ENCODE assay signal across 11 cellular contexts in genomic region chr2:18345848-18346247, GRCh38.
A peak's percentile ranks its signal among the peaks of the same experiment; 100 is the strongest.
DNase-seq lines count a peak whose midpoint lies in the region; ATAC-seq, FAIRE-seq and TF ChIP-seq lines count a peak whose summit lies in the region.
"Had no signal": no experiment of that assay in that cellular context is flagged by ENCODE, and none has a peak within 500 bp of the region (broad histone marks: within the 10 kb centered on the region; RNA-seq: fewer than 3 reads in every experiment).

No MANE protein-coding gene starts in this region.

- H3K27me3 Mint-ChIP-seq in osteocyte (ENCODE audit: unreplicated experiment), result no peaks in the 10 kb centered on the region

- H3K36me3 ChIP-seq in H7 (replicated peaks; ENCODE audit: control insufficient read depth, insufficient read depth, low read length), result no peaks in the 10 kb centered on the region

- H3K27me3 ChIP-seq in H7 (ENCODE audit: control insufficient read depth, insufficient read depth, low read length), result no peaks in the 10 kb centered on the region

- no peak for ATAC-seq in HG03139 (IDR thresholded peaks at IDR 0.05; ENCODE audit: unreplicated experiment)
- ATAC-seq: activated CD8-positive, alpha-beta T cell treated with anti-CD3 and anti-CD28 coated beads, Interleukin-2, amount 10 ng/mL, durations not matched to agents 7 days and 5 days; HCT116 had no signal

- no peak overlapping the region for H3K27ac Mint-ChIP-seq in osteocyte (ENCODE audit: unreplicated experiment)
- H3K27ac Mint-ChIP-seq: activated CD8-positive, alpha-beta T cell treated with anti-CD3 and anti-CD28 coated beads, Interleukin-2, amount 10 ng/mL, durations not matched to agents 7 days and 5 days had no signal

- no peaks in the 10 kb centered on the region for H3K9me3 Mint-ChIP-seq in osteocyte (ENCODE audit: unreplicated experiment)

- no peaks in the 10 kb centered on the region for H3K36me3 Mint-ChIP-seq in osteocyte (ENCODE audit: unreplicated experiment)

- no peak for DNase-seq in HTR-8/SVneo (ENCODE audit: insufficient read length, low spot score)
- DNase-seq in SHP77 (lab: John Stamatoyannopoulos, UW), result peak; percentile 64 to 74
- DNase-seq in glomerular visceral epithelial cell (ENCODE audit: extremely low spot score), result peak; percentile 80
- DNase-seq in smooth muscle cell of the brain vasculature (ENCODE audit: low read depth, low spot score), result peak; percentile 12
- no peak for DNase-seq in osteocyte (ENCODE audit: extremely low spot score, unreplicated experiment)
- no peak for DNase-seq in H7
- no peak for DNase-seq in NCI-H128 (lab: John Stamatoyannopoulos, UW; ENCODE audit: unreplicated experiment)
- DNase-seq: activated CD8-positive, alpha-beta T cell treated with anti-CD3 and anti-CD28 coated beads, Interleukin-2, amount 10 ng/mL, durations not matched to agents 7 days and 5 days; NCI-H1417 had no signal

- FAIRE-seq in HTR-8/SVneo (lab: Jason Lieb, UNC), result peak; percentile 23

- H3K4me1 Mint-ChIP-seq in osteocyte (ENCODE audit: unreplicated experiment), result peaks cover 4% of the 10 kb centered on the region

- no peak for TF ChIP-seq CTCF in osteocyte (IDR thresholded peaks at IDR 0.05)

- no peak overlapping the region for H3K4me3 ChIP-seq in H7 (ENCODE audit: insufficient read depth, low read depth, low read length)

- no peak overlapping the region for H3K4me3 Mint-ChIP-seq in osteocyte (ENCODE audit: unreplicated experiment)
- H3K4me3 Mint-ChIP-seq: activated CD8-positive, alpha-beta T cell treated with anti-CD3 and anti-CD28 coated beads, Interleukin-2, amount 10 ng/mL, durations not matched to agents 7 days and 5 days had no signal

Comparison
In these comparisons a context has a peak if more than half of its experiments do, and no peak if none do; other contexts are left out.
1. DNase-seq: peak in SHP77 (2 of 2), glomerular visceral epithelial cell (single experiment) and smooth muscle cell of the brain vasculature (single experiment); none in HTR-8/SVneo (single experiment), osteocyte (single experiment), H7 (single experiment) and NCI-H128 (single experiment).